Comparison of ENCODE assay signal across 12 cellular contexts in genomic region chr11:118263109-118263508, GRCh38. TPM values are rescaled to one million over a fixed set of nuclear protein-coding genes. Genes with fewer than 3 reads are reported as not detected.
DNase-seq lines count a peak whose midpoint lies in the region; ATAC-seq, FAIRE-seq and TF ChIP-seq lines count a peak whose summit lies in the region.
"Had no signal": no experiment of that assay in that cellular context is flagged by ENCODE, and none has a peak within 500 bp of the region (broad histone marks: within the 10 kb centered on the region; RNA-seq: fewer than 3 reads in every experiment).

No MANE protein-coding gene starts in this region.

- no peaks in the 10 kb centered on the region for H3K9me3 ChIP-seq in CD4-positive, alpha-beta T cell (ENCODE audit: control insufficient read depth, low read length)
- peaks cover 4% of the 10 kb centered on the region for H3K9me3 ChIP-seq in endodermal cell (ENCODE audit: control insufficient read depth, low read length)
- H3K9me3 ChIP-seq in neutrophil = no peaks in the 10 kb centered on the region
- no peaks in the 10 kb centered on the region for H3K9me3 ChIP-seq in A673 (ENCODE audit: low read depth, low read length, poor library complexity, severe bottlenecking)
- H3K9me3 ChIP-seq: HAP-1 had no signal

- POLR2A ChIA-PET in CD4-positive, alpha-beta T cell (lab: Charles Lee) = interaction anchor here (0.7 to 3.5 kb wide), 9 partner anchors 9 to 173 kb away, joined by 3 to 16 read pairs (median 4); partner anchors contain the start of gene MPZL3
- POLR2A ChIA-PET in A673 (lab: Charles Lee; ENCODE audit: low non-redundant PET) = no interaction called here

- peaks cover 48% of the 10 kb centered on the region for H3K4me1 Mint-ChIP-seq in CD4-positive, alpha-beta T cell (ENCODE audit: low read depth)
- H3K4me1 Mint-ChIP-seq in endodermal cell = peaks cover 35% of the 10 kb centered on the region

- TF ChIP-seq POLR2A in GM12891 (IDR thresholded peaks at IDR 0.05; ENCODE audit: low read depth, low read length) = no peak

- H3K9ac ChIP-seq in endodermal cell (ENCODE audit: extremely low read depth, low read length, poor library complexity, severe bottlenecking) = no peak overlapping the region

- DNase-seq in CD4-positive, alpha-beta T cell = no peak
- DNase-seq in NCI-H69 (lab: John Stamatoyannopoulos, UW) (peak; percentile 10), endodermal cell (no peak), A673 (ENCODE audit: low spot score) (no peak), GM12891 (ENCODE audit: insufficient read length, low spot score) (no peak), COLO668 (lab: John Stamatoyannopoulos, UW; ENCODE audit: unreplicated experiment) (no peak), epidermal melanocyte (ENCODE audit: insufficient read length, low spot score) (no peak)
- DNase-seq: Karpas-422, mesenchymal stem cell had no signal

- no peak for ATAC-seq in CD4-positive, alpha-beta T cell (ENCODE audit: poor library complexity)

- H3K4me3 ChIP-seq in endodermal cell (ENCODE audit: low read length) (peak overlapping the region; percentile 68), neutrophil (ENCODE audit: low read depth in 1 of 2, low read length in 1 of 2) (peak overlapping the region; percentile 59 to 60), A673 (ENCODE audit: low read depth, low read length, poor library complexity, severe bottlenecking) (no peak overlapping the region)
- H3K4me3 ChIP-seq: HAP-1 had no signal

- peaks cover 4% of the 10 kb centered on the region for H3K36me3 Mint-ChIP-seq in CD4-positive, alpha-beta T cell (ENCODE audit: low read depth)
- H3K36me3 Mint-ChIP-seq in endodermal cell (ENCODE audit: low read depth) = peaks cover 7% of the 10 kb centered on the region

- intact Hi-C loops in CD4-positive, alpha-beta T cell (cut with DNase I, micrococcal nuclease) = no loop called here
- intact Hi-C loops in A673 (cut with micrococcal nuclease; ENCODE audit: unreplicated experiment) = no loop called here

- H3K36me3 ChIP-seq in endodermal cell (ENCODE audit: control insufficient read depth, insufficient read depth, low read length) (no peaks in the 10 kb centered on the region), neutrophil (peaks cover 3% of the 10 kb centered on the region), A673 (ENCODE audit: insufficient read depth, low read length, poor library complexity, severe bottlenecking) (no peaks in the 10 kb centered on the region)
- H3K36me3 ChIP-seq: HAP-1 had no signal

- H3K27ac Mint-ChIP-seq in CD4-positive, alpha-beta T cell = peak overlapping the region; percentile 86
- H3K27ac Mint-ChIP-seq in endodermal cell = no peak overlapping the region

- peaks cover 22% of the 10 kb centered on the region for H3K4me1 ChIP-seq in endodermal cell (ENCODE audit: control insufficient read depth, insufficient read depth, low read length)
- H3K4me1 ChIP-seq in neutrophil (ENCODE audit: control insufficient read depth in 1 of 2, insufficient read depth in 1 of 2, low read depth in 1 of 2, low read length in 1 of 2) = peaks cover 23 to 27% of the 10 kb centered on the region in 2 experiments
- H3K4me1 ChIP-seq in A673 (ENCODE audit: insufficient read depth, low read length, poor library complexity, severe bottlenecking) = no peaks in the 10 kb centered on the region
- H3K4me1 ChIP-seq: HAP-1 had no signal

- FAIRE-seq in GM12891 (lab: Jason Lieb, UNC) = no peak

- H3K4me3 Mint-ChIP-seq in CD4-positive, alpha-beta T cell = peak overlapping the region; percentile 90
- H3K4me3 Mint-ChIP-seq in endodermal cell = peak overlapping the region; percentile 54

- no peaks in the 10 kb centered on the region for H3K9me3 Mint-ChIP-seq in CD4-positive, alpha-beta T cell
- no peaks in the 10 kb centered on the region for H3K9me3 Mint-ChIP-seq in endodermal cell
- H3K9me3 Mint-ChIP-seq: activated naive CD4-positive, alpha-beta T cell treated with anti-CD3 and anti-CD28 coated beads, Interleukin-2, amount 50 U/mL, for 72 hours had no signal

- CTCF ChIA-PET in CD4-positive, alpha-beta T cell (lab: Charles Lee) = interaction anchor here (0.9 to 2.2 kb wide), 5 partner anchors 8 to 90 kb away, joined by 3 to 14 read pairs (median 5); no protein-coding TSS in a partner anchor
- CTCF ChIA-PET in A673 (lab: Charles Lee) = no interaction called here

- H3K27me3 Mint-ChIP-seq in CD4-positive, alpha-beta T cell = no peaks in the 10 kb centered on the region
- peaks cover 52% of the 10 kb centered on the region for H3K27me3 Mint-ChIP-seq in endodermal cell (ENCODE audit: insufficient read depth)

- H3K27me3 ChIP-seq in CD4-positive, alpha-beta T cell (ENCODE audit: control insufficient read depth, insufficient read depth, low read length) = no peaks in the 10 kb centered on the region
- H3K27me3 ChIP-seq in endodermal cell (ENCODE audit: control insufficient read depth, insufficient read depth, low read length, poor library complexity, severe bottlenecking) = peaks cover 33% of the 10 kb centered on the region
- H3K27me3 ChIP-seq in neutrophil = peaks cover 23% of the 10 kb centered on the region
- H3K27me3 ChIP-seq in A673 (replicated peaks; ENCODE audit: insufficient read depth, low read depth, low read length, poor library complexity) = peaks cover 77% of the 10 kb centered on the region

- no TSS peak for BruUV-seq in A673 (replicated peaks; lab: Mats Ljungman, UMichigan)

- no peak overlapping the region for H3K27ac ChIP-seq in CD4-positive, alpha-beta T cell (ENCODE audit: low read depth, low read length)
- H3K27ac ChIP-seq in endodermal cell (ENCODE audit: low read depth, low read length) (no peak overlapping the region), neutrophil (peak overlapping the region; percentile 69), A673 (ENCODE audit: low read depth, low read length, poor library complexity, severe bottlenecking) (no peak overlapping the region)

- whole genome bisulfite sequencing in endodermal cell (ENCODE audit: insufficient coverage in 1 of 2, insufficient read length in 1 of 2), 2 experiments = 80 to 84% methylated on average over 2 to 3 of the region's 4 CpGs

- no peak for TF ChIP-seq CTCF in CD4-positive, alpha-beta T cell (IDR thresholded peaks at IDR 0.05)
- TF ChIP-seq CTCF in endodermal cell (conservative IDR thresholded peaks at IDR 0.05) = no peak
- TF ChIP-seq CTCF in neutrophil (IDR thresholded peaks at IDR 0.05) = no peak
- TF ChIP-seq CTCF in A673 (conservative IDR thresholded peaks at IDR 0.05; ENCODE audit: low read depth, low read length) = no peak

TF ChIP-seq in GM12891, 5 proteins besides CTCF, POLR2A, EP300 and RAD21:
- no peak for TF ChIP-seq POLR2AphosphoS5 (IDR thresholded peaks at IDR 0.05; ENCODE audit: low read depth, low read length)
- TF ChIP-seq SPI1 (IDR thresholded peaks at IDR 0.05; ENCODE audit: low read depth, low read length) = no peak
- no peak for TF ChIP-seq TAF1 (IDR thresholded peaks at IDR 0.05; ENCODE audit: low read depth, low read length)
- TF ChIP-seq PAX5 (IDR thresholded peaks at IDR 0.05; ENCODE audit: insufficient read depth, low read length, severe bottlenecking) = no peak
- TF ChIP-seq POU2F2 (IDR thresholded peaks at IDR 0.05; ENCODE audit: low read depth, low read length) = no peak

RNA-seq across cellular contexts. Expression of gene MPZL2, which starts 1.0 kb away (rescaled TPM):
- 1 to 10 TPM in 1 of 2 experiments, under 1 TPM in 1; 0.95 to 1.8 TPM for total RNA-seq in CD4-positive, alpha-beta T cell
- total RNA-seq in endodermal cell = 1 to 10 TPM; 3.2 to 4.4 TPM
- polyA plus RNA-seq in endodermal cell (2013, experiment 1 of 2) = 1.1 TPM
- polyA plus RNA-seq in endodermal cell (2013, experiment 2 of 2) = 0.33 TPM
- not detected in 2 replicates for total RNA-seq in A673 (2021)
- 0.21 TPM for polyA plus RNA-seq in GM12891 (2012; ENCODE audit: low read depth, missing spikeins)

RNA-seq across cellular contexts. Expression of gene MPZL3, which starts 10.9 kb away (rescaled TPM):
- total RNA-seq in CD4-positive, alpha-beta T cell = 10 to 100 TPM; 29.0 to 30.2 TPM
- total RNA-seq in endodermal cell (1 to 10 TPM; 4.1 to 5.7 TPM), A673 (2021) (0.33 and 0.52 TPM in 2 replicates)
- polyA plus RNA-seq in endodermal cell (2013, experiment 1 of 2) = 0.32 TPM
- 0.54 TPM for polyA plus RNA-seq in endodermal cell (2013, experiment 2 of 2)
- 2.0 TPM for polyA plus RNA-seq in GM12891 (2012; ENCODE audit: low read depth, missing spikeins)

RNA-seq across cellular contexts. Expression of gene JAML, which starts 38.3 kb away (rescaled TPM):
- total RNA-seq in CD4-positive, alpha-beta T cell = 10 to 100 TPM; 26.7 to 30.3 TPM
- total RNA-seq in endodermal cell (under 1 TPM; 0.40 to 0.55 TPM), A673 (2021) (not detected in 2 replicates)
- polyA plus RNA-seq in endodermal cell (2013, experiment 1 of 2) = not detected
- not detected for polyA plus RNA-seq in endodermal cell (2013, experiment 2 of 2)
- 3.8 TPM for polyA plus RNA-seq in GM12891 (2012; ENCODE audit: low read depth, missing spikeins)

RNA-seq across cellular contexts. Expression of gene CD3E, which starts 41.4 kb away (rescaled TPM):
- total RNA-seq in CD4-positive, alpha-beta T cell = 100 to 1,000 TPM; 483 to 515 TPM
- total RNA-seq in endodermal cell (under 1 TPM in 1 of 2 donors, not detected in 1; 0.29 TPM), A673 (2021) (not detected in 2 replicates)
- not detected for polyA plus RNA-seq in endodermal cell (2013, experiment 1 of 2)
- not detected for polyA plus RNA-seq in endodermal cell (2013, experiment 2 of 2)
- 5.1 TPM for polyA plus RNA-seq in GM12891 (2012; ENCODE audit: low read depth, missing spikeins)

Comparison
In these comparisons a context has a peak if more than half of its experiments do, and no peak if none do; other contexts are left out.
1. RNA of gene MPZL3, which starts 10.9 kb away (total RNA-seq): 29.0 to 30.2 TPM in CD4-positive, alpha-beta T cell; 4.1 to 5.7 TPM in endodermal cell and 0.33 to 0.52 TPM in A673; every median in the first group is over 4 times any median in the second.
2. RNA of gene JAML, which starts 38.3 kb away (total RNA-seq): 26.7 to 30.3 TPM in CD4-positive, alpha-beta T cell; 0.40 to 0.55 TPM in endodermal cell and not detected in A673; every median in the first group is over 10 times any median in the second.